In genomic region chr16:19607610-19608280, GRCh38 we compare ENCODE assay signal across 25 cellular contexts. TPM values are rescaled to one million over a fixed set of nuclear protein-coding genes. Genes with fewer than 3 reads are reported as not detected.
A peak's percentile ranks its signal among the peaks of the same experiment; 100 is the strongest.
DNase-seq lines count a peak whose midpoint lies in the region; TF ChIP-seq lines count a peak whose summit lies in the region.
"Had no signal": no experiment of that assay in that cellular context is flagged by ENCODE, and none has a peak within 500 bp of the region (broad histone marks: within the 10 kb centered on the region; RNA-seq: fewer than 3 reads in every experiment).

No MANE protein-coding gene starts in this region.

- no peak overlapping the region for H2AFZ ChIP-seq in hepatocyte

- H3K9me3 ChIP-seq in hepatocyte (ENCODE audit: low read depth) = no peaks in the 10 kb centered on the region
- H3K9me3 ChIP-seq: breast epithelium, left ventricle myocardium inferior, transverse colon had no signal

- H3K27ac ChIP-seq in hepatocyte (peak overlapping the region; percentile 40), rectal smooth muscle tissue (ENCODE audit: low read depth, low read length) (peak overlapping the region; percentile 18)
- H3K27ac ChIP-seq: left ventricle myocardium inferior had no signal

- no peaks in the 10 kb centered on the region for H3K79me2 ChIP-seq in hepatocyte

- no peaks in the 10 kb centered on the region for H3K27me3 ChIP-seq in hepatocyte
- no peaks in the 10 kb centered on the region for H3K27me3 ChIP-seq in rectal smooth muscle tissue (ENCODE audit: control insufficient read depth, insufficient read depth, low read length)
- H3K27me3 ChIP-seq: breast epithelium, transverse colon had no signal

- WGBS in hepatocyte (ENCODE audit: low lambda C conversion rate, missing lambda C conversion rate) = 64% methylated on average over 8 of the region's 8 CpGs

- no peaks in the 10 kb centered on the region for H3K4me1 Mint-ChIP-seq in mesothelial cell of epicardium
- H3K4me1 Mint-ChIP-seq: activated B cell treated with CpG ODN at 0.5 μM for 24 hours; B cell; stimulated activated naive CD8-positive, alpha-beta T cell treated with anti-CD3 and anti-CD28 coated beads, Interleukin-15, amount 100 ng/mL, for 72 hours had no signal

- H3K9ac ChIP-seq in rectal smooth muscle tissue (ENCODE audit: low read length) = no peak overlapping the region

- H3K4me3 ChIP-seq in hepatocyte (no peak overlapping the region), rectal smooth muscle tissue (ENCODE audit: low read length) (no peak overlapping the region)
- H3K4me3 ChIP-seq: breast epithelium, GM12878, left ventricle myocardium inferior, transverse colon had no signal

- no peak overlapping the region for H3K4me3 Mint-ChIP-seq in mesothelial cell of epicardium
- H3K4me3 Mint-ChIP-seq: activated B cell treated with CpG ODN at 0.5 μM for 24 hours; activated CD8-positive, alpha-beta T cell treated with anti-CD3 and anti-CD28 coated beads, Interleukin-2, amount 10 ng/mL, durations not matched to agents 7 days and 5 days; activated naive CD4-positive, alpha-beta T cell treated with anti-CD3 and anti-CD28 coated beads for 36 hours; activated T-cell treated with anti-CD3 and anti-CD28 coated beads, Interleukin-2, amount 50 U/mL, for 4 hours; B cell; dendritic cell treated with granulocyte-macrophage colony-stimulating factor and Interleukin-4, amounts not matched to agents 40 ng/mL and 50 ng/mL, for 4 days; stimulated activated naive CD8-positive, alpha-beta T cell treated with anti-CD3 and anti-CD28 coated beads, Interleukin-15, amount 100 ng/mL, for 72 hours had no signal

- TF ChIP-seq CTCF in hepatocyte (IDR thresholded peaks at IDR 0.05; ENCODE audit: poor library complexity) (no peak), mesothelial cell of epicardium (IDR thresholded peaks at IDR 0.05; ENCODE audit: unreplicated experiment) (no peak)

- no peaks in the 10 kb centered on the region for H3K27me3 Mint-ChIP-seq in mesothelial cell of epicardium (ENCODE audit: low read depth)
- H3K27me3 Mint-ChIP-seq: activated B cell treated with CpG ODN at 0.5 μM for 24 hours; B cell; dendritic cell treated with granulocyte-macrophage colony-stimulating factor and Interleukin-4, amounts not matched to agents 40 ng/mL and 50 ng/mL, for 4 days; stimulated activated naive CD8-positive, alpha-beta T cell treated with anti-CD3 and anti-CD28 coated beads, Interleukin-15, amount 100 ng/mL, for 72 hours had no signal

- no peaks in the 10 kb centered on the region for H3K4me1 ChIP-seq in hepatocyte (ENCODE audit: insufficient read depth)
- peaks cover 7% of the 10 kb centered on the region for H3K4me1 ChIP-seq in rectal smooth muscle tissue (ENCODE audit: control insufficient read depth, insufficient read depth, low read length)
- H3K4me1 ChIP-seq: breast epithelium, transverse colon had no signal

- no peaks in the 10 kb centered on the region for H3K9me2 ChIP-seq in hepatocyte (replicated peaks; ENCODE audit: insufficient read depth)

- H3K36me3 Mint-ChIP-seq in mesothelial cell of epicardium = peaks cover 69% of the 10 kb centered on the region

- no peaks in the 10 kb centered on the region for H4K20me1 ChIP-seq in hepatocyte (ENCODE audit: insufficient read depth, poor library complexity, severe bottlenecking)

- H3K36me3 ChIP-seq in hepatocyte (replicated peaks; ENCODE audit: insufficient read depth, low read depth) (no peaks in the 10 kb centered on the region), rectal smooth muscle tissue (ENCODE audit: control insufficient read depth, insufficient read depth, low read length) (peaks cover 12% of the 10 kb centered on the region)
- H3K36me3 ChIP-seq: breast epithelium had no signal

- DNase-seq in GM04503 (ENCODE audit: low read depth) = peak; percentile 62
- DNase-seq in astrocyte of the hippocampus (ENCODE audit: low read depth, low spot score) = peak; percentile 57
- peak; percentile 32 for DNase-seq in hepatocyte (ENCODE audit: low spot score)
- DNase-seq in UCSD-AML1 (lab: John Stamatoyannopoulos, UW; ENCODE audit: unreplicated experiment) = no peak
- DNase-seq in NCI-H748 (lab: John Stamatoyannopoulos, UW; ENCODE audit: unreplicated experiment) = no peak
- no peak for DNase-seq in mesothelial cell of epicardium (ENCODE audit: low spot score in 2 of 2, unreplicated experiment in 2 of 2)
- no peak for DNase-seq in activated CD4-positive, alpha-beta T cell treated with anti-CD3 and anti-CD28 coated beads, Interleukin-2, amount 50 U/mL, for 48 hours
- DNase-seq: activated B cell treated with CpG ODN at 0.5 μM for 24 hours; activated CD8-positive, alpha-beta T cell treated with anti-CD3 and anti-CD28 coated beads, Interleukin-2, amount 10 ng/mL, durations not matched to agents 7 days and 5 days; activated naive CD4-positive, alpha-beta T cell treated with anti-CD3 and anti-CD28 coated beads for 36 hours; activated T-cell treated with anti-CD3 and anti-CD28 coated beads, Interleukin-2, amount 50 U/mL, for 4 hours; left ventricle myocardium inferior; NCI-H1048; NCI-H2107; NCI-H510A treated with DMSO at 0.1 percent for 48 hours; Right ventricle myocardium superior; stimulated activated CD4-positive, alpha-beta T cell treated with anti-CD3 and anti-CD28 coated beads, Interleukin-2, amount 100 ng/mL, for 48 hours; stimulated activated naive CD8-positive, alpha-beta T cell treated with anti-CD3 and anti-CD28 coated beads, Interleukin-15, amount 100 ng/mL, for 72 hours; T-helper 2 cell; transverse colon had no signal

- H3K4me2 ChIP-seq in hepatocyte = no peak overlapping the region

- no peak overlapping the region for H3K27ac Mint-ChIP-seq in mesothelial cell of epicardium
- H3K27ac Mint-ChIP-seq: activated B cell treated with CpG ODN at 0.5 μM for 24 hours; activated CD8-positive, alpha-beta T cell treated with anti-CD3 and anti-CD28 coated beads, Interleukin-2, amount 10 ng/mL, durations not matched to agents 7 days and 5 days; activated naive CD4-positive, alpha-beta T cell treated with anti-CD3 and anti-CD28 coated beads for 36 hours; B cell; dendritic cell treated with granulocyte-macrophage colony-stimulating factor and Interleukin-4, amounts not matched to agents 40 ng/mL and 50 ng/mL, for 4 days; stimulated activated naive CD8-positive, alpha-beta T cell treated with anti-CD3 and anti-CD28 coated beads, Interleukin-15, amount 100 ng/mL, for 72 hours had no signal

- H3K9me3 Mint-ChIP-seq in mesothelial cell of epicardium = peaks cover 10% of the 10 kb centered on the region
- H3K9me3 Mint-ChIP-seq: dendritic cell treated with granulocyte-macrophage colony-stimulating factor and Interleukin-4, amounts not matched to agents 40 ng/mL and 50 ng/mL, for 4 days had no signal

RNA-seq across cellular contexts. Expression of gene VPS35L, which starts 52.2 kb away (rescaled TPM):
- total RNA-seq in hepatocyte (47.5 and 55.1 TPM in 2 replicates), mesothelial cell of epicardium (59.3 to 62.2 TPM (median 59.4 TPM) in 3 replicates)
- 52.8 and 56.1 TPM in 2 replicates for polyA plus RNA-seq in hepatocyte

Comparison
In these comparisons a context has a peak if more than half of its experiments do, and no peak if none do; other contexts are left out.
1. DNase-seq: peak in GM04503 (single experiment), astrocyte of the hippocampus (single experiment) and hepatocyte (single experiment); none in UCSD-AML1 (single experiment), NCI-H748 (single experiment), mesothelial cell of epicardium (0 of 2) and activated CD4-positive, alpha-beta T cell treated with anti-CD3 and anti-CD28 coated beads, Interleukin-2, amount 50 U/mL, for 48 hours (0 of 2).